8 cellular contexts compared by ENCODE assay signal in genomic region chr2:186534406-186534805, GRCh38.
"Had no signal": no experiment of that assay in that cellular context is flagged by ENCODE, and none has a peak within 500 bp of the region (broad histone marks: within the 10 kb centered on the region; RNA-seq: fewer than 3 reads in every experiment).

No MANE protein-coding gene starts in this region.

- H3K27me3 Mint-ChIP-seq: IgD-negative memory B cell had no signal

- H3K4me1 Mint-ChIP-seq: IgD-negative memory B cell had no signal

- H3K4me2 ChIP-seq: GM23338 had no signal

- FAIRE-seq: H1, H54, HTR-8/SVneo had no signal

- H3K4me3 ChIP-seq: GM23338 had no signal

- DNase-seq: H9, HCEC 1CT, KBM-7 had no signal

- H3K4me3 Mint-ChIP-seq: GM23338, H9, IgD-negative memory B cell had no signal

- ATAC-seq: GM23338 had no signal

- H3K27ac Mint-ChIP-seq: GM23338, H9, IgD-negative memory B cell had no signal

- H3K9me3 Mint-ChIP-seq: GM23338, H9, IgD-negative memory B cell had no signal

- H2AFZ ChIP-seq: GM23338 had no signal

- H3K36me3 Mint-ChIP-seq: IgD-negative memory B cell had no signal
